ENCODE assay signal across 9 cellular contexts in genomic region chr19:1416014-1416841, GRCh38. TPM values are rescaled to one million over a fixed set of nuclear protein-coding genes. Genes with fewer than 3 reads are reported as not detected.
DNase-seq lines count a peak whose midpoint lies in the region; ATAC-seq, FAIRE-seq and TF ChIP-seq lines count a peak whose summit lies in the region.
"Had no signal": no experiment of that assay in that cellular context is flagged by ENCODE, and none has a peak within 500 bp of the region (broad histone marks: within the 10 kb centered on the region; RNA-seq: fewer than 3 reads in every experiment).

No MANE protein-coding gene starts in this region.

- intact Hi-C loops in GM12878 (cut with micrococcal nuclease; ENCODE audit: unreplicated experiment) = no loop called here
- intact Hi-C loops in posterior vena cava (cut with DNase I) = no loop called here

- TF ChIP-seq POLR2A in GM12878 (IDR thresholded peaks at IDR 0.05; ENCODE audit: low read depth, low read length) = peak; percentile 23; the same call in 1 of the 2 replicates

- H3K36me3 ChIP-seq in HUES48 (ENCODE audit: control insufficient read depth, insufficient read depth, low read length) (peaks cover 61% of the 10 kb centered on the region), GM12878 (ENCODE audit: control insufficient read depth in 2 of 2, insufficient read depth in 2 of 2, low read length in 1 of 2) (peaks cover 25 to 40% of the 10 kb centered on the region in 2 experiments; a peak in 3 of 4 replicates), small intestine (ENCODE audit: control insufficient read depth in 2 of 2, insufficient read depth in 2 of 2, low read length in 2 of 2) (peaks cover 7 to 12% of the 10 kb centered on the region in 2 donors)

- 94% methylated on average over 23 of the region's 28 CpGs for WGBS in GM12878 (ENCODE audit: insufficient coverage, insufficient replicate concordance, low lambda C conversion rate, missing lambda C conversion rate)
- WGBS in small intestine, 3 donors = 68 to 71% (median 71%) methylated on average over 27 to 28 of the region's 28 CpGs

- no peak overlapping the region for H3K4me2 ChIP-seq in GM12878 (ENCODE audit: control insufficient read depth, insufficient read depth)

- no peaks in the 10 kb centered on the region for H3K27me3 ChIP-seq in HUES48 (ENCODE audit: control insufficient read depth, insufficient read depth, low read length)
- H3K27me3 ChIP-seq in GM12878 (replicated peaks in 1 of 2; ENCODE audit: control insufficient read depth in 2 of 2, insufficient read depth in 2 of 2, low read length in 1 of 2) = no peaks in the 10 kb centered on the region
- H3K27me3 ChIP-seq in small intestine (ENCODE audit: control insufficient read depth in 2 of 2, insufficient read depth in 2 of 2, low read length in 2 of 2) = no peaks in the 10 kb centered on the region

- no peak overlapping the region for H2AFZ ChIP-seq in GM12878 (ENCODE audit: control insufficient read depth, low read depth, low read length)

- SMC1A ChIA-PET in GM12878 (lab: Charles Lee; ENCODE audit: uncharacterized antibody, unreplicated experiment) = no interaction called here

- H3K4me3 ChIP-seq in HUES48 (ENCODE audit: low read depth, low read length) (peak overlapping the region; percentile 38; the same call in 1 of the 2 replicates), GM12878 (no peak overlapping the region), small intestine (ENCODE audit: low read depth in 1 of 2, low read length in 2 of 2) (no peak overlapping the region)

- DNase-seq in GM12878 (ENCODE audit: low read depth, low spot score) = no peak
- peak; percentile 44 for DNase-seq in iris pigment epithelial cell (ENCODE audit: low read depth)
- no peak for DNase-seq in small intestine
- no peak for DNase-seq in NCI-H2227 treated with DMSO at 0.1 percent for 48 hours (lab: John Stamatoyannopoulos, UW)
- no peak for DNase-seq in posterior vena cava (ENCODE audit: low spot score)

- no peak for TF ChIP-seq RAD21 in GM12878 (IDR thresholded peaks at IDR 0.05; ENCODE audit: insufficient read depth, low read depth, low read length)

- ATAC-seq in GM12878 (no peak), GM18907 (IDR thresholded peaks at IDR 0.05; ENCODE audit: unreplicated experiment) (no peak), HG02678 (IDR thresholded peaks at IDR 0.05; ENCODE audit: unreplicated experiment) (no peak)

- peaks cover 68% of the 10 kb centered on the region for H3K79me2 ChIP-seq in GM12878 (ENCODE audit: control insufficient read depth, insufficient read depth, low read length)

- peaks cover 18% of the 10 kb centered on the region for H3K4me1 ChIP-seq in HUES48 (ENCODE audit: control insufficient read depth, insufficient read depth, low read length)
- peaks cover 29% of the 10 kb centered on the region for H3K4me1 ChIP-seq in GM12878 (ENCODE audit: control insufficient read depth, insufficient read depth, low read length)
- H3K4me1 ChIP-seq in small intestine (ENCODE audit: control insufficient read depth in 2 of 2, insufficient read depth in 1 of 2, low read depth in 1 of 2, low read length in 1 of 2) = peaks cover 7 to 26% of the 10 kb centered on the region in 2 donors

- POLR2A ChIA-PET in GM12878 (lab: Charles Lee) = no interaction called here

- RAD21 ChIA-PET in GM12878 (lab: Charles Lee; ENCODE audit: unreplicated experiment) = no interaction called here

- no peak overlapping the region; the same call in 1 of the 2 replicates for H3K9ac ChIP-seq in HUES48 (ENCODE audit: low read depth, low read length)
- no peak overlapping the region for H3K9ac ChIP-seq in GM12878 (ENCODE audit: control insufficient read depth, insufficient read depth, low read length)

- CTCF ChIA-PET in GM12878 (lab: Yijun Ruan, JAX) = no interaction called here

- in situ Hi-C loops in GM12878 (cut with MboI) = no loop called here

- no peak for TF ChIP-seq CTCF in GM12878 (IDR thresholded peaks at IDR 0.05 in 2 of 3, conservative IDR thresholded peaks at IDR 0.05 in 1 of 3; ENCODE audit: control insufficient read depth in 2 of 3, extremely low read depth in 1 of 3, insufficient read depth in 1 of 3, low read depth in 3 of 3, low read length in 3 of 3)

- no TSS peak for BruUV-seq in GM12878 (replicated peaks; lab: Mats Ljungman, UMichigan)

- FAIRE-seq in GM12878 (lab: Jason Lieb, UNC) (no peak), small intestine (lab: Jason Lieb, UNC) (no peak)
- FAIRE-seq: islet of Langerhans had no signal

- peaks cover 19% of the 10 kb centered on the region for H4K20me1 ChIP-seq in GM12878 (ENCODE audit: control insufficient read depth, insufficient read depth)

- H3K9me3 ChIP-seq in HUES48 (ENCODE audit: control insufficient read depth, insufficient read depth, low read length) (no peaks in the 10 kb centered on the region), GM12878 (replicated peaks; ENCODE audit: control insufficient read depth, insufficient read depth, low read length) (no peaks in the 10 kb centered on the region), small intestine (ENCODE audit: control insufficient read depth, low read depth) (no peaks in the 10 kb centered on the region)

- no peak for TF ChIP-seq EP300 in GM12878 (IDR thresholded peaks at IDR 0.05; ENCODE audit: borderline replicate concordance in 1 of 2, control insufficient read depth in 1 of 2, low read depth in 2 of 2, low read length in 2 of 2)

- H3K27ac ChIP-seq in HUES48 (ENCODE audit: low read depth, low read length) (peak overlapping the region; percentile 84), GM12878 (ENCODE audit: control insufficient read depth, insufficient read depth) (no peak overlapping the region), small intestine (ENCODE audit: low read depth in 1 of 2, low read length in 1 of 2) (peak overlapping the region; percentile 48 to 81)

RNA-seq across cellular contexts. Expression of gene DAZAP1, which starts 8.8 kb away (rescaled TPM):
- 111 and 128 TPM in 2 replicates for total RNA-seq in GM12878 (2013; cell fraction: nucleolus; rRNA removed)
- total RNA-seq in GM12878 (2014; rRNA removed) (122 and 127 TPM in 2 replicates), GM12878 (2014; rRNA removed; fragmentation: Illumina TruSeq; extraction: Trizol) (82.5 and 93.4 TPM in 2 replicates), GM12878 (2021) (223 and 240 TPM in 2 replicates), posterior vena cava (10 to 100 TPM; 59.7 to 75.8 TPM)
- 23.5 TPM for polyA plus RNA-seq in GM12878 (2011; ENCODE audit: low read depth)
- polyA plus RNA-seq in GM12878 (2011; rRNA removed) (110 and 123 TPM in 2 replicates), GM12878 (2014; fragmentation: Illumina TruSeq; extraction: Trizol) (69.0 and 91.2 TPM in 2 replicates), GM12878 (2014; fragmentation: Nextera tagmentation; extraction: Ambion mirVana) (10 to 100 TPM in 1 of 2 experiments, 1 to 10 TPM in 1; 9.9 to 27.7 TPM), GM12878 (2014; rRNA removed) (164 and 194 TPM in 2 replicates), GM12878 (2016; fragmentation: Nextera tagmentation; extraction: Ambion mirVana) (10 to 100 TPM; 16.9 to 17.9 TPM), small intestine (100 to 1,000 TPM in 1 of 3 donors, 10 to 100 TPM in 2; 60.2 to 124 (median 68.9) TPM)
- 47.6 and 72.8 TPM in 2 replicates for polyA plus RNA-seq in GM12878 (2011; cell fraction: cytosol; rRNA removed)
- 106 and 159 TPM in 2 replicates for polyA plus RNA-seq in GM12878 (2011; cell fraction: nucleus; rRNA removed)
- polyA plus RNA-seq in GM12878 (2012) = 71.1 and 77.1 TPM in 2 replicates
- 27.9 and 29.7 TPM in 2 replicates for polyA minus RNA-seq in GM12878 (2011; rRNA and poly(A)+ RNA removed)
- polyA minus RNA-seq in GM12878 (2011; cell fraction: cytosol; rRNA and poly(A)+ RNA removed) = 26.6 and 31.5 TPM in 2 replicates
- 17.4 and 38.3 TPM in 2 replicates for polyA minus RNA-seq in GM12878 (2011; cell fraction: nucleus; rRNA and poly(A)+ RNA removed)

RNA-seq across cellular contexts. Expression of gene GAMT, which starts 14.9 kb away (rescaled TPM):
- 6.5 and 6.7 TPM in 2 replicates for total RNA-seq in GM12878 (2013; cell fraction: nucleolus; rRNA removed)
- 50.1 and 55.2 TPM in 2 replicates for total RNA-seq in GM12878 (2014; rRNA removed)
- total RNA-seq in GM12878 (2014; rRNA removed; fragmentation: Illumina TruSeq; extraction: Trizol) = 22.5 and 24.9 TPM in 2 replicates
- 49.1 and 52.0 TPM in 2 replicates for total RNA-seq in GM12878 (2021)
- polyA plus RNA-seq in GM12878 (2011; ENCODE audit: low read depth) = 9.2 TPM
- polyA plus RNA-seq in GM12878 (2011; rRNA removed) = 4.7 and 13.0 TPM in 2 replicates
- 13.6 and 22.1 TPM in 2 replicates for polyA plus RNA-seq in GM12878 (2011; cell fraction: cytosol; rRNA removed)
- polyA plus RNA-seq in GM12878 (2011; cell fraction: nucleus; rRNA removed) = 11.4 and 12.7 TPM in 2 replicates
- 28.9 and 29.0 TPM in 2 replicates for polyA plus RNA-seq in GM12878 (2012)
- polyA plus RNA-seq in GM12878 (2014; fragmentation: Illumina TruSeq; extraction: Trizol) = 8.3 and 28.5 TPM in 2 replicates
- 1 to 10 TPM; 1.6 to 5.6 TPM for polyA plus RNA-seq in GM12878 (2014; fragmentation: Nextera tagmentation; extraction: Ambion mirVana)
- polyA plus RNA-seq in GM12878 (2014; rRNA removed) = 56.0 and 65.8 TPM in 2 replicates
- 100 to 1,000 TPM; 122 to 131 TPM for polyA plus RNA-seq in GM12878 (2016; fragmentation: Nextera tagmentation; extraction: Ambion mirVana)
- 4.2 and 10.8 TPM in 2 replicates for polyA minus RNA-seq in GM12878 (2011; rRNA and poly(A)+ RNA removed)
- 4.5 and 11.0 TPM in 2 replicates for polyA minus RNA-seq in GM12878 (2011; cell fraction: cytosol; rRNA and poly(A)+ RNA removed)
- 2.1 and 5.4 TPM in 2 replicates for polyA minus RNA-seq in GM12878 (2011; cell fraction: nucleus; rRNA and poly(A)+ RNA removed)
- 1 to 10 TPM; 1.1 to 4.8 (median 3.8) TPM for polyA plus RNA-seq in small intestine
- total RNA-seq in posterior vena cava = 10 to 100 TPM in 1 of 2 donors, 1 to 10 TPM in 1; 8.7 to 12.8 TPM

RNA-seq across cellular contexts. Expression of gene RPS15, which starts 22.0 kb away (rescaled TPM):
- total RNA-seq in GM12878 (2013; cell fraction: nucleolus; rRNA removed) = 239 and 289 TPM in 2 replicates
- total RNA-seq in GM12878 (2014; rRNA removed) = 1,524 and 1,715 TPM in 2 replicates
- total RNA-seq in GM12878 (2014; rRNA removed; fragmentation: Illumina TruSeq; extraction: Trizol) = 972 and 1,030 TPM in 2 replicates
- 2,219 and 2,315 TPM in 2 replicates for total RNA-seq in GM12878 (2021)
- polyA plus RNA-seq in GM12878 (2011; ENCODE audit: low read depth) = 7,786 TPM
- polyA plus RNA-seq in GM12878 (2011; rRNA removed) = 524 and 1,111 TPM in 2 replicates
- 3,186 and 3,536 TPM in 2 replicates for polyA plus RNA-seq in GM12878 (2011; cell fraction: cytosol; rRNA removed)
- polyA plus RNA-seq in GM12878 (2011; cell fraction: nucleus; rRNA removed) = 1,362 and 1,364 TPM in 2 replicates
- polyA plus RNA-seq in GM12878 (2012) = 3,088 and 3,408 TPM in 2 replicates
- 209 and 786 TPM in 2 replicates for polyA plus RNA-seq in GM12878 (2014; fragmentation: Illumina TruSeq; extraction: Trizol)
- 100 to 1,000 TPM; 559 to 717 TPM for polyA plus RNA-seq in GM12878 (2014; fragmentation: Nextera tagmentation; extraction: Ambion mirVana)
- 3,158 and 3,344 TPM in 2 replicates for polyA plus RNA-seq in GM12878 (2014; rRNA removed)
- polyA plus RNA-seq in GM12878 (2016; fragmentation: Nextera tagmentation; extraction: Ambion mirVana) = 1,000 to 10,000 TPM; 1,763 to 1,909 TPM
- polyA minus RNA-seq in GM12878 (2011; rRNA and poly(A)+ RNA removed) = 256 and 857 TPM in 2 replicates
- polyA minus RNA-seq in GM12878 (2011; cell fraction: cytosol; rRNA and poly(A)+ RNA removed) = 796 and 851 TPM in 2 replicates
- 184 and 257 TPM in 2 replicates for polyA minus RNA-seq in GM12878 (2011; cell fraction: nucleus; rRNA and poly(A)+ RNA removed)
- 1,000 to 10,000 TPM; 2,441 to 3,547 (median 3,396) TPM for polyA plus RNA-seq in small intestine
- total RNA-seq in posterior vena cava = 100 to 1,000 TPM; 722 to 743 TPM

RNA-seq across cellular contexts. Expression of gene NDUFS7, which starts 32.5 kb away (rescaled TPM):
- total RNA-seq in GM12878 (2013; cell fraction: nucleolus; rRNA removed) = 50.2 and 65.0 TPM in 2 replicates
- total RNA-seq in GM12878 (2014; rRNA removed) (107 and 143 TPM in 2 replicates), GM12878 (2014; rRNA removed; fragmentation: Illumina TruSeq; extraction: Trizol) (18.5 and 24.1 TPM in 2 replicates), GM12878 (2021) (136 and 143 TPM in 2 replicates), posterior vena cava (10 to 100 TPM; 54.4 to 55.1 TPM)
- polyA plus RNA-seq in GM12878 (2011; ENCODE audit: low read depth) = 16.9 TPM
- polyA plus RNA-seq in GM12878 (2011; rRNA removed) (12.1 and 43.0 TPM in 2 replicates), GM12878 (2014; fragmentation: Illumina TruSeq; extraction: Trizol) (1.5 and 5.1 TPM in 2 replicates), GM12878 (2014; fragmentation: Nextera tagmentation; extraction: Ambion mirVana) (10 to 100 TPM; 10.6 to 39.4 TPM), GM12878 (2014; rRNA removed) (166 and 177 TPM in 2 replicates), GM12878 (2016; fragmentation: Nextera tagmentation; extraction: Ambion mirVana) (100 to 1,000 TPM; 261 to 282 TPM), small intestine (100 to 1,000 TPM; 215 to 350 (median 281) TPM)
- polyA plus RNA-seq in GM12878 (2011; cell fraction: cytosol; rRNA removed) = 127 and 227 TPM in 2 replicates
- 125 and 151 TPM in 2 replicates for polyA plus RNA-seq in GM12878 (2011; cell fraction: nucleus; rRNA removed)
- 64.7 and 88.4 TPM in 2 replicates for polyA plus RNA-seq in GM12878 (2012)
- 38.5 and 54.8 TPM in 2 replicates for polyA minus RNA-seq in GM12878 (2011; rRNA and poly(A)+ RNA removed)
- polyA minus RNA-seq in GM12878 (2011; cell fraction: cytosol; rRNA and poly(A)+ RNA removed) = 65.2 and 74.7 TPM in 2 replicates
- polyA minus RNA-seq in GM12878 (2011; cell fraction: nucleus; rRNA and poly(A)+ RNA removed) = 16.3 and 29.0 TPM in 2 replicates

RNA-seq across cellular contexts. Expression of gene APC2, which starts 33.7 kb away (rescaled TPM):
- 0.34 and 0.46 TPM in 2 replicates for total RNA-seq in GM12878 (2013; cell fraction: nucleolus; rRNA removed)
- total RNA-seq in GM12878 (2014; rRNA removed) = under 0.01 and 0.11 TPM in 2 replicates
- total RNA-seq in GM12878 (2014; rRNA removed; fragmentation: Illumina TruSeq; extraction: Trizol) = 0.05 TPM in 1 of 2 replicates, not detected in the other
- total RNA-seq in GM12878 (2021) = 0.08 and 0.26 TPM in 2 replicates
- polyA plus RNA-seq in GM12878 (2011; ENCODE audit: low read depth) = 0.31 TPM
- polyA plus RNA-seq in GM12878 (2011; rRNA removed) = not detected in 2 replicates
- polyA plus RNA-seq in GM12878 (2011; cell fraction: cytosol; rRNA removed) = 0.03 TPM in 1 of 2 replicates, not detected in the other
- polyA plus RNA-seq in GM12878 (2011; cell fraction: nucleus; rRNA removed) = 0.18 and 0.38 TPM in 2 replicates
- polyA plus RNA-seq in GM12878 (2012) = 0.27 and 0.43 TPM in 2 replicates
- not detected in 2 replicates for polyA plus RNA-seq in GM12878 (2014; fragmentation: Illumina TruSeq; extraction: Trizol)
- polyA plus RNA-seq in GM12878 (2014; fragmentation: Nextera tagmentation; extraction: Ambion mirVana) = under 1 TPM in 1 of 2 experiments, not detected in 1; 0.02 TPM
- polyA plus RNA-seq in GM12878 (2014; rRNA removed) = 0.16 and 0.73 TPM in 2 replicates
- polyA plus RNA-seq in GM12878 (2016; fragmentation: Nextera tagmentation; extraction: Ambion mirVana) = under 1 TPM in 1 of 2 experiments, not detected in 1; 0.04 TPM
- polyA minus RNA-seq in GM12878 (2011; rRNA and poly(A)+ RNA removed) = 0.05 TPM in 1 of 2 replicates, not detected in the other
- polyA minus RNA-seq in GM12878 (2011; cell fraction: cytosol; rRNA and poly(A)+ RNA removed) = not detected in 2 replicates
- polyA minus RNA-seq in GM12878 (2011; cell fraction: nucleus; rRNA and poly(A)+ RNA removed) = 0.12 and 0.38 TPM in 2 replicates
- polyA plus RNA-seq in small intestine = 1 to 10 TPM in 1 of 3 donors, under 1 TPM in 1, not detected in 1; 0.81 to 2.1 TPM
- under 1 TPM; 0.05 to 0.10 TPM for total RNA-seq in posterior vena cava
